In genomic region chr19:48445256-48445605, GRCh38 we compare ENCODE assay signal across 8 cellular contexts. TPM values are rescaled to one million over a fixed set of nuclear protein-coding genes. Genes with fewer than 3 reads are reported as not detected.
A peak's percentile ranks its signal among the peaks of the same experiment; 100 is the strongest.
DNase-seq lines count a peak whose midpoint lies in the region; ATAC-seq and TF ChIP-seq lines count a peak whose summit lies in the region.

No MANE protein-coding gene starts in this region.

- H3K4me1 ChIP-seq in left lung (peaks cover 16 to 43% of the 10 kb centered on the region in 2 donors), thoracic aorta (ENCODE audit: control insufficient read depth in 1 of 2, low read depth in 2 of 2) (peaks cover 17 to 22% of the 10 kb centered on the region in 2 donors)

- H3K4me3 ChIP-seq in coronary artery (peak overlapping the region; percentile 91), left lung (peak overlapping the region; percentile 64 to 99), thoracic aorta (peak overlapping the region; percentile 79)

- H3K27ac ChIP-seq in coronary artery, result peak overlapping the region; percentile 80 to 88
- peak overlapping the region; percentile 90 to 94 for H3K27ac ChIP-seq in left lung
- peak overlapping the region; percentile 71 to 77 for H3K27ac ChIP-seq in thoracic aorta

- peak; percentile 79 for DNase-seq in EL
- DNase-seq in LHCN-M2 (ENCODE audit: low read depth), result peak; percentile 91
- peak; percentile 84 for DNase-seq in SK-MEL-5 (ENCODE audit: low read depth, low spot score)
- DNase-seq in coronary artery (ENCODE audit: low spot score), result no peak
- no peak for DNase-seq in left lung
- no peak for DNase-seq in thoracic aorta (ENCODE audit: low spot score)
- no peak for DNase-seq in activated CD4-positive, alpha-beta T cell treated with anti-CD3 and anti-CD28 coated beads for 48 hours

- intact Hi-C loops in left lung (cut with DNase I), result no loop called here

- peaks cover 0 to 33% of the 10 kb centered on the region in 2 donors for H3K36me3 ChIP-seq in left lung
- H3K36me3 ChIP-seq in thoracic aorta, result peaks cover 8% of the 10 kb centered on the region

- H3K9me3 ChIP-seq in left lung (no peaks in the 10 kb centered on the region), thoracic aorta (no peaks in the 10 kb centered on the region)

- in situ Hi-C loops in SK-MEL-5 (cut with HindIII; ENCODE audit: low pct_unique_long_range_greater_than_20kb, low sequenced_read_pairs), result no loop called here

- H3K27me3 ChIP-seq in left lung, result peaks cover 11 to 49% of the 10 kb centered on the region in 2 donors
- H3K27me3 ChIP-seq in thoracic aorta (replicated peaks; ENCODE audit: insufficient read depth), result peaks cover 3% of the 10 kb centered on the region

- ATAC-seq in GM21528 (IDR thresholded peaks at IDR 0.05; ENCODE audit: low FRiP score, unreplicated experiment), result peak; percentile 14
- ATAC-seq in left lung, result peak; percentile 73
- ATAC-seq in thoracic aorta (ENCODE audit: insufficient number of reproducible peaks, low FRiP score, low read depth), result peak; percentile 44

- peak; percentile 19 for TF ChIP-seq CTCF in coronary artery (IDR thresholded peaks at IDR 0.05)
- peak in 1 of 2 donors; percentile 46 for TF ChIP-seq CTCF in left lung (IDR thresholded peaks at IDR 0.05)
- TF ChIP-seq CTCF in thoracic aorta (IDR thresholded peaks at IDR 0.05), result peak; percentile 66

RNA-seq across cellular contexts. Expression of gene GRWD1, which starts 0.6 kb away (rescaled TPM):
- total RNA-seq in LHCN-M2 (2014; rRNA removed), result 66.9 and 70.5 TPM in 2 replicates
- 26.8 TPM for polyA plus RNA-seq in LHCN-M2 (2012)
- 43.7 and 44.4 TPM in 2 replicates for total RNA-seq in SK-MEL-5 (2014; rRNA removed; shearing (Covaris generic))
- 58.5 and 60.0 TPM in 2 replicates for polyA plus RNA-seq in SK-MEL-5 (2015; cell fraction: cytosol; rRNA removed)
- polyA plus RNA-seq in SK-MEL-5 (2015; cell fraction: nucleus; rRNA removed), result 10.4 and 14.9 TPM in 2 replicates
- total RNA-seq in left lung, result 10 to 100 TPM; 21.5 to 33.8 TPM
- total RNA-seq in thoracic aorta, result 10 to 100 TPM; 17.5 to 38.3 TPM

RNA-seq across cellular contexts. Expression of gene KCNJ14, which starts 10.1 kb away (rescaled TPM):
- total RNA-seq in LHCN-M2 (2014; rRNA removed) (0.52 and 0.71 TPM in 2 replicates), left lung (under 1 TPM; 0.52 to 0.61 TPM), thoracic aorta (1 to 10 TPM in 1 of 2 donors, under 1 TPM in 1; 0.27 to 1.2 TPM)
- 0.33 TPM for polyA plus RNA-seq in LHCN-M2 (2012)
- total RNA-seq in SK-MEL-5 (2014; rRNA removed; shearing (Covaris generic)), result 0.58 and 0.64 TPM in 2 replicates
- 1.2 and 1.3 TPM in 2 replicates for polyA plus RNA-seq in SK-MEL-5 (2015; cell fraction: cytosol; rRNA removed)
- 3.0 and 4.2 TPM in 2 replicates for polyA plus RNA-seq in SK-MEL-5 (2015; cell fraction: nucleus; rRNA removed)

RNA-seq across cellular contexts. Expression of gene CYTH2, which starts 23.9 kb away (rescaled TPM):
- total RNA-seq in LHCN-M2 (2014; rRNA removed) (37.7 and 61.0 TPM in 2 replicates), left lung (10 to 100 TPM; 49.8 to 65.9 TPM), thoracic aorta (10 to 100 TPM; 50.6 to 79.4 TPM)
- 49.4 TPM for polyA plus RNA-seq in LHCN-M2 (2012)
- total RNA-seq in SK-MEL-5 (2014; rRNA removed; shearing (Covaris generic)), result 39.5 and 41.0 TPM in 2 replicates
- polyA plus RNA-seq in SK-MEL-5 (2015; cell fraction: cytosol; rRNA removed), result 47.9 and 56.4 TPM in 2 replicates
- polyA plus RNA-seq in SK-MEL-5 (2015; cell fraction: nucleus; rRNA removed), result 46.7 and 66.7 TPM in 2 replicates

RNA-seq across cellular contexts. Expression of gene GRIN2D, which starts 51.8 kb away (rescaled TPM):
- total RNA-seq in LHCN-M2 (2014; rRNA removed) (not detected in 2 replicates), left lung (1 to 10 TPM in 1 of 2 donors, under 1 TPM in 1; 0.94 to 1.3 TPM), thoracic aorta (under 1 TPM in 1 of 2 donors, not detected in 1; 0.68 TPM)
- 0.17 TPM for polyA plus RNA-seq in LHCN-M2 (2012)
- 0.08 TPM in 1 of 2 replicates, not detected in the other for total RNA-seq in SK-MEL-5 (2014; rRNA removed; shearing (Covaris generic))
- 0.15 and 0.18 TPM in 2 replicates for polyA plus RNA-seq in SK-MEL-5 (2015; cell fraction: cytosol; rRNA removed)
- polyA plus RNA-seq in SK-MEL-5 (2015; cell fraction: nucleus; rRNA removed), result 0.20 TPM in 1 of 2 replicates, not detected in the other

RNA-seq across cellular contexts. Expression of gene KDELR1, which starts 53.9 kb away (rescaled TPM):
- total RNA-seq in LHCN-M2 (2014; rRNA removed) (115 and 121 TPM in 2 replicates), left lung (100 to 1,000 TPM; 171 to 187 TPM), thoracic aorta (10 to 100 TPM; 65.6 to 79.9 TPM)
- 271 TPM for polyA plus RNA-seq in LHCN-M2 (2012)
- total RNA-seq in SK-MEL-5 (2014; rRNA removed; shearing (Covaris generic)), result 82.2 and 97.9 TPM in 2 replicates
- polyA plus RNA-seq in SK-MEL-5 (2015; cell fraction: cytosol; rRNA removed), result 254 and 271 TPM in 2 replicates
- polyA plus RNA-seq in SK-MEL-5 (2015; cell fraction: nucleus; rRNA removed), result 61.3 and 78.6 TPM in 2 replicates

Comparison
In these comparisons a context has a peak if more than half of its experiments do, and no peak if none do; other contexts are left out.
1. DNase-seq: peak in EL (single experiment), LHCN-M2 (single experiment) and SK-MEL-5 (single experiment); none in coronary artery (single experiment), left lung (0 of 2), thoracic aorta (single experiment) and activated CD4-positive, alpha-beta T cell treated with anti-CD3 and anti-CD28 coated beads for 48 hours (single experiment).
2. ATAC-seq: peak in every context shown above with its lines; median percentile 73 in left lung; 44 in thoracic aorta; 14 in GM21528.
3. Peak in every context shown above with its lines, with median percentiles within 50 percentile points of each other: H3K27ac ChIP-seq and H3K4me3 ChIP-seq.